ENCODE assay signal across 9 cellular contexts in genomic region chr19:33376423-33376822, GRCh38. TPM values are rescaled to one million over a fixed set of nuclear protein-coding genes. Genes with fewer than 3 reads are reported as not detected.
DNase-seq lines count a peak whose midpoint lies in the region; ATAC-seq and TF ChIP-seq lines count a peak whose summit lies in the region.
"Had no signal": no experiment of that assay in that cellular context is flagged by ENCODE, and none has a peak within 500 bp of the region (broad histone marks: within the 10 kb centered on the region; RNA-seq: fewer than 3 reads in every experiment).

No MANE protein-coding gene starts in this region.

- peak overlapping the region in 1 of 2 donors; percentile 48 for H3K27ac ChIP-seq in testis

- no peaks in the 10 kb centered on the region for H3K9me3 ChIP-seq in mucosa of descending colon
- H3K9me3 ChIP-seq in testis = no peaks in the 10 kb centered on the region

- TF ChIP-seq POLR2A in testis (IDR thresholded peaks at IDR 0.05) = no peak

- TF ChIP-seq CTCF in mucosa of descending colon (IDR thresholded peaks at IDR 0.05) (no peak), testis (IDR thresholded peaks at IDR 0.05) (no peak)

- intact Hi-C loops in mucosa of descending colon (cut with DNase I, micrococcal nuclease) = loop anchor here (10.0 kb wide), 1 partner anchor 72 kb away; the partner anchor contains the start of gene CEBPA (in 2 of the 2)
- intact Hi-C loops in testis (cut with DNase I; ENCODE audit: low total_unique reads) = no loop called here

- peaks cover 45% of the 10 kb centered on the region for H3K36me3 Mint-ChIP-seq in stimulated activated naive CD8-positive, alpha-beta T cell treated with anti-CD3 and anti-CD28 coated beads, Interleukin-15, Interleukin-2, amounts not matched to agents 100 ng/mL and 50 ng/mL, for 24 hours (ENCODE audit: low read depth)
- H3K36me3 Mint-ChIP-seq in central memory CD8-positive, alpha-beta T cell (ENCODE audit: insufficient read depth) = peaks cover 18% of the 10 kb centered on the region

- H3K4me3 Mint-ChIP-seq in stimulated activated naive CD8-positive, alpha-beta T cell treated with anti-CD3 and anti-CD28 coated beads, Interleukin-15, Interleukin-2, amounts not matched to agents 100 ng/mL and 50 ng/mL, for 24 hours = peak overlapping the region; percentile 98
- H3K4me3 Mint-ChIP-seq in central memory CD8-positive, alpha-beta T cell = peak overlapping the region; percentile 21

- H3K4me1 Mint-ChIP-seq in stimulated activated naive CD8-positive, alpha-beta T cell treated with anti-CD3 and anti-CD28 coated beads, Interleukin-15, Interleukin-2, amounts not matched to agents 100 ng/mL and 50 ng/mL, for 24 hours (ENCODE audit: low read depth) = peaks cover 69% of the 10 kb centered on the region
- peaks cover 48% of the 10 kb centered on the region for H3K4me1 Mint-ChIP-seq in central memory CD8-positive, alpha-beta T cell

- peaks cover 20% of the 10 kb centered on the region for H3K4me1 ChIP-seq in mucosa of descending colon (ENCODE audit: low read depth)
- H3K4me1 ChIP-seq in testis = peaks cover 17% of the 10 kb centered on the region

- no peaks in the 10 kb centered on the region for H3K27me3 ChIP-seq in testis

- no peak for DNase-seq in stimulated activated naive CD8-positive, alpha-beta T cell treated with anti-CD3 and anti-CD28 coated beads, Interleukin-15, Interleukin-2, amounts not matched to agents 100 U/mL and 50 U/mL, for 24 hours
- DNase-seq in central memory CD8-positive, alpha-beta T cell (ENCODE audit: low spot score in 2 of 2) = no peak
- DNase-seq in mucosa of descending colon = peak; percentile 89 to 96 (median 90)
- DNase-seq in superior temporal gyrus (ENCODE audit: extremely low spot score) = no peak
- no peak for DNase-seq in nucleus accumbens (lab: John Stamatoyannopoulos, UW)
- DNase-seq in testis = no peak
- DNase-seq: DMS 273 treated with DMSO at 0.1 percent for 48 hours had no signal

- ATAC-seq in stimulated activated naive CD8-positive, alpha-beta T cell treated with anti-CD3 and anti-CD28 coated beads, Interleukin-15, Interleukin-2, amounts not matched to agents 100 U/mL and 50 U/mL, for 24 hours = no peak
- no peak for ATAC-seq in central memory CD8-positive, alpha-beta T cell (replicated peaks; ENCODE audit: extremely low read depth, poor library complexity, severe bottlenecking)
- ATAC-seq in mucosa of descending colon = peak; percentile 58
- ATAC-seq in GM18907 (IDR thresholded peaks at IDR 0.05; ENCODE audit: unreplicated experiment) = no peak

- WGBS in testis, 2 donors = 61 to 84% methylated on average over 2 of the region's 2 CpGs

- H3K27ac Mint-ChIP-seq in stimulated activated naive CD8-positive, alpha-beta T cell treated with anti-CD3 and anti-CD28 coated beads, Interleukin-15, Interleukin-2, amounts not matched to agents 100 ng/mL and 50 ng/mL, for 24 hours = no peak overlapping the region
- H3K27ac Mint-ChIP-seq in central memory CD8-positive, alpha-beta T cell (ENCODE audit: low read depth) = no peak overlapping the region

- no peaks in the 10 kb centered on the region for H3K9me3 Mint-ChIP-seq in stimulated activated naive CD8-positive, alpha-beta T cell treated with anti-CD3 and anti-CD28 coated beads, Interleukin-15, Interleukin-2, amounts not matched to agents 100 ng/mL and 50 ng/mL, for 24 hours
- no peaks in the 10 kb centered on the region for H3K9me3 Mint-ChIP-seq in central memory CD8-positive, alpha-beta T cell

- H3K36me3 ChIP-seq in mucosa of descending colon (ENCODE audit: low read depth) (peaks cover 3% of the 10 kb centered on the region), testis (ENCODE audit: low read depth, missing control alignments) (no peaks in the 10 kb centered on the region)

- no peaks in the 10 kb centered on the region for H3K27me3 Mint-ChIP-seq in stimulated activated naive CD8-positive, alpha-beta T cell treated with anti-CD3 and anti-CD28 coated beads, Interleukin-15, Interleukin-2, amounts not matched to agents 100 ng/mL and 50 ng/mL, for 24 hours
- no peaks in the 10 kb centered on the region for H3K27me3 Mint-ChIP-seq in central memory CD8-positive, alpha-beta T cell

- H3K4me3 ChIP-seq in mucosa of descending colon (no peak overlapping the region), testis (no peak overlapping the region)

RNA-seq across cellular contexts. Expression of gene CEBPG, which starts 2.9 kb away (rescaled TPM):
- total RNA-seq in mucosa of descending colon (10 to 100 TPM; 47.8 to 68.5 (median 58.2) TPM), testis (10 to 100 TPM; 20.8 to 20.9 TPM)
- 24.3 TPM for polyA plus RNA-seq in testis (ENCODE audit: insufficient read depth, low read depth, low replicate concordance)

Comparison
In these comparisons a context has a peak if more than half of its experiments do, and no peak if none do; other contexts are left out.
1. DNase-seq: peak in mucosa of descending colon (3 of 3); none in stimulated activated naive CD8-positive, alpha-beta T cell treated with anti-CD3 and anti-CD28 coated beads, Interleukin-15, Interleukin-2, amounts not matched to agents 100 U/mL and 50 U/mL, for 24 hours (single experiment), central memory CD8-positive, alpha-beta T cell (0 of 2), superior temporal gyrus (single experiment), nucleus accumbens (0 of 56) and testis (single experiment).